In the genomic region with DNA sequence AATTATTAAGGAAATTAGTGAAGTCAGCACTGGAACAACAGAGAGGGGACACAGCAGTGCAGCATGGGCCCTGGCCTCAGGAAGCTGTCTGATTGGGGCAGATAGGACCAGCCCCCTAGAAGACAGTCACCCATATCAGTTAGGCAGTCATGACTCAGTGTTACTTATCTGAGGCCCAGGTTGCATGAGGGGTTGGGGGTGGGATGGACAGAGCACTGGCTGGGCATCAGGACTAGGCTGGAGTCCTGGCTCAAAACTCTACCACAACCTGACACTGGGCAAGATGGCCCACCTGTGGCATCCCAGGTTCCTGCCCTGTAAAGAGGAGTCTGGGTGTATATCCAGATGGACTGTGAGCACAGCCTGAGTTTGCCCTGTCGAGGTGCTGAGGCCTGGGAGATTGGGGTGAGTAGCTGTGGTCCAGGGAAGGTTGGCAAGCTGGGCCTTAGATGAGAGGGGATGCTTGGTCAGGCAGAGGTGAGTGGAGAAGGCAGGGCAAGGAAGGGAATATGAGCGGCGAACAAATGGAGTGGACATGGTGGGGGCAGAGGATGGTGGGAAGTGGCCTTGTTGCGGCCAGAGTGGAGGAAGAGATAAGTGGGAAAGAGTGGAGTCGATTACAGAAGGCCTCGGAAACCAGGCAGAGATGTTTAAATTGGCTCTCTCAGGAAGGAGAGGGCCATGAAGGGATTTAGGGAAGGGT, we compare ENCODE assay signal across 1 cellular context.
TF ChIP-seq lines count a peak whose summit lies in the region.

No MANE protein-coding gene starts in this region.

TF ChIP-seq in H1, 55 proteins besides CTCF, POLR2A, EP300 and RAD21:
- TF ChIP-seq, protein P1, sequence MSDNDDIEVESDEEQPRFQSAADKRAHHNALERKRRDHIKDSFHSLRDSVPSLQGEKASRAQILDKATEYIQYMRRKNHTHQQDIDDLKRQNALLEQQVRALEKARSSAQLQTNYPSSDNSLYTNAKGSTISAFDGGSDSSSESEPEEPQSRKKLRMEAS (IDR thresholded peaks at IDR 0.05), result no peak
- TF ChIP-seq JUN (IDR thresholded peaks at IDR 0.05; ENCODE audit: low read depth, low read length), result no peak
- no peak for TF ChIP-seq RNF2 (IDR thresholded peaks at IDR 0.05; ENCODE audit: borderline replicate concordance, low read depth, low read length, missing control alignments, poor library complexity, severe bottlenecking)
- no peak for TF ChIP-seq YY1 (IDR thresholded peaks at IDR 0.05; ENCODE audit: low read depth, low read length)
- no peak for TF ChIP-seq EZH2 (IDR thresholded peaks at IDR 0.05; ENCODE audit: low read depth, low read length, severe bottlenecking)
- no peak for TF ChIP-seq BRCA1 (IDR thresholded peaks at IDR 0.05; ENCODE audit: low read depth, low read length)
- no peak for TF ChIP-seq POLR2AphosphoS5 (IDR thresholded peaks at IDR 0.05; ENCODE audit: low read depth, low read length)
- no peak for TF ChIP-seq TEAD4 (IDR thresholded peaks at IDR 0.05; ENCODE audit: low read depth, low read length)
- no peak for TF ChIP-seq KDM4A (IDR thresholded peaks at IDR 0.05; ENCODE audit: low read depth, low read length, severe bottlenecking)
- TF ChIP-seq, protein P2, sequence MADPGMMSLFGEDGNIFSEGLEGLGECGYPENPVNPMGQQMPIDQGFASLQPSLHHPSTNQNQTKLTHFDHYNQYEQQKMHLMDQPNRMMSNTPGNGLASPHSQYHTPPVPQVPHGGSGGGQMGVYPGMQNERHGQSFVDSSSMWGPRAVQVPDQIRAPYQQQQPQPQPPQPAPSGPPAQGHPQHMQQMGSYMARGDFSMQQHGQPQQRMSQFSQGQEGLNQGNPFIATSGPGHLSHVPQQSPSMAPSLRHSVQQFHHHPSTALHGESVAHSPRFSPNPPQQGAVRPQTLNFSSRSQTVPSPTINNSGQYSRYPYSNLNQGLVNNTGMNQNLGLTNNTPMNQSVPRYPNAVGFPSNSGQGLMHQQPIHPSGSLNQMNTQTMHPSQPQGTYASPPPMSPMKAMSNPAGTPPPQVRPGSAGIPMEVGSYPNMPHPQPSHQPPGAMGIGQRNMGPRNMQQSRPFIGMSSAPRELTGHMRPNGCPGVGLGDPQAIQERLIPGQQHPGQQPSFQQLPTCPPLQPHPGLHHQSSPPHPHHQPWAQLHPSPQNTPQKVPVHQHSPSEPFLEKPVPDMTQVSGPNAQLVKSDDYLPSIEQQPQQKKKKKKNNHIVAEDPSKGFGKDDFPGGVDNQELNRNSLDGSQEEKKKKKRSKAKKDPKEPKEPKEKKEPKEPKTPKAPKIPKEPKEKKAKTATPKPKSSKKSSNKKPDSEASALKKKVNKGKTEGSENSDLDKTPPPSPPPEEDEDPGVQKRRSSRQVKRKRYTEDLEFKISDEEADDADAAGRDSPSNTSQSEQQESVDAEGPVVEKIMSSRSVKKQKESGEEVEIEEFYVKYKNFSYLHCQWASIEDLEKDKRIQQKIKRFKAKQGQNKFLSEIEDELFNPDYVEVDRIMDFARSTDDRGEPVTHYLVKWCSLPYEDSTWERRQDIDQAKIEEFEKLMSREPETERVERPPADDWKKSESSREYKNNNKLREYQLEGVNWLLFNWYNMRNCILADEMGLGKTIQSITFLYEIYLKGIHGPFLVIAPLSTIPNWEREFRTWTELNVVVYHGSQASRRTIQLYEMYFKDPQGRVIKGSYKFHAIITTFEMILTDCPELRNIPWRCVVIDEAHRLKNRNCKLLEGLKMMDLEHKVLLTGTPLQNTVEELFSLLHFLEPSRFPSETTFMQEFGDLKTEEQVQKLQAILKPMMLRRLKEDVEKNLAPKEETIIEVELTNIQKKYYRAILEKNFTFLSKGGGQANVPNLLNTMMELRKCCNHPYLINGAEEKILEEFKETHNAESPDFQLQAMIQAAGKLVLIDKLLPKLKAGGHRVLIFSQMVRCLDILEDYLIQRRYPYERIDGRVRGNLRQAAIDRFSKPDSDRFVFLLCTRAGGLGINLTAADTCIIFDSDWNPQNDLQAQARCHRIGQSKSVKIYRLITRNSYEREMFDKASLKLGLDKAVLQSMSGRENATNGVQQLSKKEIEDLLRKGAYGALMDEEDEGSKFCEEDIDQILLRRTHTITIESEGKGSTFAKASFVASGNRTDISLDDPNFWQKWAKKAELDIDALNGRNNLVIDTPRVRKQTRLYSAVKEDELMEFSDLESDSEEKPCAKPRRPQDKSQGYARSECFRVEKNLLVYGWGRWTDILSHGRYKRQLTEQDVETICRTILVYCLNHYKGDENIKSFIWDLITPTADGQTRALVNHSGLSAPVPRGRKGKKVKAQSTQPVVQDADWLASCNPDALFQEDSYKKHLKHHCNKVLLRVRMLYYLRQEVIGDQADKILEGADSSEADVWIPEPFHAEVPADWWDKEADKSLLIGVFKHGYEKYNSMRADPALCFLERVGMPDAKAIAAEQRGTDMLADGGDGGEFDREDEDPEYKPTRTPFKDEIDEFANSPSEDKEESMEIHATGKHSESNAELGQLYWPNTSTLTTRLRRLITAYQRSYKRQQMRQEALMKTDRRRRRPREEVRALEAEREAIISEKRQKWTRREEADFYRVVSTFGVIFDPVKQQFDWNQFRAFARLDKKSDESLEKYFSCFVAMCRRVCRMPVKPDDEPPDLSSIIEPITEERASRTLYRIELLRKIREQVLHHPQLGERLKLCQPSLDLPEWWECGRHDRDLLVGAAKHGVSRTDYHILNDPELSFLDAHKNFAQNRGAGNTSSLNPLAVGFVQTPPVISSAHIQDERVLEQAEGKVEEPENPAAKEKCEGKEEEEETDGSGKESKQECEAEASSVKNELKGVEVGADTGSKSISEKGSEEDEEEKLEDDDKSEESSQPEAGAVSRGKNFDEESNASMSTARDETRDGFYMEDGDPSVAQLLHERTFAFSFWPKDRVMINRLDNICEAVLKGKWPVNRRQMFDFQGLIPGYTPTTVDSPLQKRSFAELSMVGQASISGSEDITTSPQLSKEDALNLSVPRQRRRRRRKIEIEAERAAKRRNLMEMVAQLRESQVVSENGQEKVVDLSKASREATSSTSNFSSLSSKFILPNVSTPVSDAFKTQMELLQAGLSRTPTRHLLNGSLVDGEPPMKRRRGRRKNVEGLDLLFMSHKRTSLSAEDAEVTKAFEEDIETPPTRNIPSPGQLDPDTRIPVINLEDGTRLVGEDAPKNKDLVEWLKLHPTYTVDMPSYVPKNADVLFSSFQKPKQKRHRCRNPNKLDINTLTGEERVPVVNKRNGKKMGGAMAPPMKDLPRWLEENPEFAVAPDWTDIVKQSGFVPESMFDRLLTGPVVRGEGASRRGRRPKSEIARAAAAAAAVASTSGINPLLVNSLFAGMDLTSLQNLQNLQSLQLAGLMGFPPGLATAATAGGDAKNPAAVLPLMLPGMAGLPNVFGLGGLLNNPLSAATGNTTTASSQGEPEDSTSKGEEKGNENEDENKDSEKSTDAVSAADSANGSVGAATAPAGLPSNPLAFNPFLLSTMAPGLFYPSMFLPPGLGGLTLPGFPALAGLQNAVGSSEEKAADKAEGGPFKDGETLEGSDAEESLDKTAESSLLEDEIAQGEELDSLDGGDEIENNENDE (IDR thresholded peaks at IDR 0.05; ENCODE audit: insufficient replicate concordance, low read length), result no peak
- TF ChIP-seq SIRT6 (IDR thresholded peaks at IDR 0.05; ENCODE audit: low read length), result no peak
- no peak for TF ChIP-seq TBP (IDR thresholded peaks at IDR 0.05; ENCODE audit: low read depth, low read length)
- TF ChIP-seq TAF1 (IDR thresholded peaks at IDR 0.05; ENCODE audit: low read depth, low read length), result no peak
- TF ChIP-seq SP4 (IDR thresholded peaks at IDR 0.05; ENCODE audit: low read length), result no peak
- no peak for TF ChIP-seq SP2 (IDR thresholded peaks at IDR 0.05; ENCODE audit: low read length)
- TF ChIP-seq, protein P3, sequence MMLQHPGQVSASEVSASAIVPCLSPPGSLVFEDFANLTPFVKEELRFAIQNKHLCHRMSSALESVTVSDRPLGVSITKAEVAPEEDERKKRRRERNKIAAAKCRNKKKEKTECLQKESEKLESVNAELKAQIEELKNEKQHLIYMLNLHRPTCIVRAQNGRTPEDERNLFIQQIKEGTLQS (IDR thresholded peaks at IDR 0.05; ENCODE audit: insufficient read depth, low read depth, low read length), result no peak
